19 cellular contexts compared by ENCODE assay signal in genomic region chr6:89575562-89575960, GRCh38.
DNase-seq lines count a peak whose midpoint lies in the region; ATAC-seq, FAIRE-seq and TF ChIP-seq lines count a peak whose summit lies in the region.
"Had no signal": no experiment of that assay in that cellular context is flagged by ENCODE, and none has a peak within 500 bp of the region (broad histone marks: within the 10 kb centered on the region; RNA-seq: fewer than 3 reads in every experiment).

No MANE protein-coding gene starts in this region.

- intact Hi-C loops in GM12878 (cut with micrococcal nuclease; ENCODE audit: unreplicated experiment): no loop called here

- no peak overlapping the region; a peak in 1 of 22 replicates for H3K27ac ChIP-seq in BLaER1 treated with 17β-estradiol and CSF1 and Interleukin-3, amounts not matched to agents 10 nM and 100 nM
- no peak overlapping the region for H3K27ac ChIP-seq in GM12878 (ENCODE audit: control insufficient read depth, insufficient read depth)
- H3K27ac ChIP-seq: A549 had no signal

- SMC1A ChIA-PET in GM12878 (lab: Charles Lee; ENCODE audit: uncharacterized antibody, unreplicated experiment): interaction anchor here (1.2 kb wide), 1 partner anchor 9 kb away, joined by 4 read pairs; no protein-coding TSS in a partner anchor

- DNase-seq in GM12878 (ENCODE audit: low read depth, low spot score) (no peak), cerebellar nuclear complex (lab: John Stamatoyannopoulos, UW) (no peak), NCI-H2029 treated with DMSO at 0.1 percent for 48 hours (lab: John Stamatoyannopoulos, UW) (no peak), amniotic stem cell (lab: John Stamatoyannopoulos, UW) (no peak)
- DNase-seq in stimulated activated naive B cell treated with anti-CD40 and anti-IgM and Interleukin-4, amounts not matched to agents 10 μg/mL and 1 μg/mL and 100 μg/mL, for 72 hours: no peak
- DNase-seq: C1 segment of cervical spinal cord; CD4-positive, alpha-beta T cell; DMS153; DMS79 treated with DMSO at 0.1 percent for 48 hours; EL; HCEC 1CT; HFFc6 had no signal

- POLR2A ChIA-PET in GM12878 (lab: Charles Lee): no interaction called here

- H3K4me1 ChIP-seq in BLaER1 treated with 17β-estradiol and CSF1 and Interleukin-3, amounts not matched to agents 10 nM and 100 nM: peaks cover 0 to 28% (median 16%) of the 10 kb centered on the region in 10 experiments; a peak in 15 of 20 replicates
- peaks cover 11% of the 10 kb centered on the region for H3K4me1 ChIP-seq in GM12878 (ENCODE audit: control insufficient read depth, insufficient read depth, low read length)
- H3K4me1 ChIP-seq: A549 had no signal

- WGBS in GM12878 (ENCODE audit: insufficient coverage, insufficient replicate concordance, low lambda C conversion rate, missing lambda C conversion rate): 75% methylated on average over 2 of the region's 2 CpGs

- no peak overlapping the region for H3K9ac ChIP-seq in BLaER1 treated with 17β-estradiol and CSF1 and Interleukin-3, amounts not matched to agents 10 nM and 100 nM
- no peak overlapping the region for H3K9ac ChIP-seq in GM12878 (ENCODE audit: control insufficient read depth, insufficient read depth, low read length)

- BruUV-seq in GM12878 (replicated peaks; lab: Mats Ljungman, UMichigan): no TSS peak

- TF ChIP-seq RAD21 in GM12878 (IDR thresholded peaks at IDR 0.05; ENCODE audit: insufficient read depth, low read depth, low read length): no peak

- H3K4me3 Mint-ChIP-seq in stimulated activated naive B cell treated with anti-CD40 and anti-IgM and Interleukin-4, amounts not matched to agents 10 μg/mL and 1 μg/mL and 100 μg/mL, for 72 hours: no peak overlapping the region
- H3K4me3 Mint-ChIP-seq: CD4-positive, alpha-beta T cell; HFFc6 had no signal

- no peak overlapping the region; a peak in 1 of 20 replicates for H3K4me3 ChIP-seq in BLaER1 treated with 17β-estradiol and CSF1 and Interleukin-3, amounts not matched to agents 10 nM and 100 nM
- H3K4me3 ChIP-seq in GM12878: no peak overlapping the region
- H3K4me3 ChIP-seq: A549 had no signal

- peaks cover 2 to 5% of the 10 kb centered on the region in 2 donors for H3K36me3 Mint-ChIP-seq in stimulated activated naive B cell treated with anti-CD40 and anti-IgM and Interleukin-4, amounts not matched to agents 10 μg/mL and 1 μg/mL and 100 μg/mL, for 72 hours

- RAD21 ChIA-PET in GM12878 (lab: Charles Lee; ENCODE audit: unreplicated experiment): no interaction called here

- peak; percentile 31 for ATAC-seq in GM21529 (IDR thresholded peaks at IDR 0.05; ENCODE audit: unreplicated experiment)
- ATAC-seq in GM12878: peak; percentile 36; the same call in 1 of the 3 replicates
- ATAC-seq in stimulated activated naive B cell treated with anti-CD40 and anti-IgM and Interleukin-4, amounts not matched to agents 10 μg/mL and 1 μg/mL and 100 μg/mL, for 72 hours (replicated peaks): peak; percentile 39 to 44
- ATAC-seq: A549, HepG2 had no signal

- CTCF ChIA-PET in GM12878 (lab: Yijun Ruan, JAX): no interaction called here

- no peaks in the 10 kb centered on the region for H3K79me2 ChIP-seq in GM12878 (ENCODE audit: control insufficient read depth, insufficient read depth, low read length)

- TF ChIP-seq POLR2A in GM12878 (IDR thresholded peaks at IDR 0.05; ENCODE audit: low read depth, low read length): no peak

- no peak for TF ChIP-seq CTCF in GM12878 (IDR thresholded peaks at IDR 0.05 in 2 of 3, conservative IDR thresholded peaks at IDR 0.05 in 1 of 3; ENCODE audit: control insufficient read depth in 2 of 3, extremely low read depth in 1 of 3, insufficient read depth in 1 of 3, low read depth in 3 of 3, low read length in 3 of 3)

- H3K4me1 Mint-ChIP-seq in stimulated activated naive B cell treated with anti-CD40 and anti-IgM and Interleukin-4, amounts not matched to agents 10 μg/mL and 1 μg/mL and 100 μg/mL, for 72 hours: peaks cover 7 to 17% of the 10 kb centered on the region in 2 donors

- H3K27ac Mint-ChIP-seq in stimulated activated naive B cell treated with anti-CD40 and anti-IgM and Interleukin-4, amounts not matched to agents 10 μg/mL and 1 μg/mL and 100 μg/mL, for 72 hours: no peak overlapping the region
- H3K27ac Mint-ChIP-seq: CD4-positive, alpha-beta T cell; HFFc6 had no signal

- peak overlapping the region in 9 of 11 experiments; percentile 18 to 75 (median 62); a peak in 16 of 22 replicates for H3K4me2 ChIP-seq in BLaER1 treated with 17β-estradiol and CSF1 and Interleukin-3, amounts not matched to agents 10 nM and 100 nM
- no peak overlapping the region for H3K4me2 ChIP-seq in GM12878 (ENCODE audit: control insufficient read depth, insufficient read depth)
- H3K4me2 ChIP-seq: A549 had no signal

- no peak overlapping the region for H2AFZ ChIP-seq in GM12878 (ENCODE audit: control insufficient read depth, low read depth, low read length)

- in situ Hi-C loops in GM12878 (cut with MboI): no loop called here

- FAIRE-seq in GM12878 (lab: Jason Lieb, UNC): no peak
- FAIRE-seq: A549, G401.6, GM12892, HepG2, HTR-8/SVneo had no signal

- no peaks in the 10 kb centered on the region for H4K20me1 ChIP-seq in BLaER1 treated with 17β-estradiol and CSF1 and Interleukin-3, amounts not matched to agents 10 nM and 100 nM
- H4K20me1 ChIP-seq in GM12878 (ENCODE audit: control insufficient read depth, insufficient read depth): no peaks in the 10 kb centered on the region

- H3K27me3 Mint-ChIP-seq in stimulated activated naive B cell treated with anti-CD40 and anti-IgM and Interleukin-4, amounts not matched to agents 10 μg/mL and 1 μg/mL and 100 μg/mL, for 72 hours: peaks cover 0 to 6% of the 10 kb centered on the region in 2 donors
- H3K27me3 Mint-ChIP-seq: CD4-positive, alpha-beta T cell had no signal

- H3K27me3 ChIP-seq in BLaER1 treated with 17β-estradiol and CSF1 and Interleukin-3, amounts not matched to agents 10 nM and 100 nM: no peaks in the 10 kb centered on the region
- no peaks in the 10 kb centered on the region for H3K27me3 ChIP-seq in GM12878 (replicated peaks in 1 of 2; ENCODE audit: control insufficient read depth in 2 of 2, insufficient read depth in 2 of 2, low read length in 1 of 2)

- H3K9me3 ChIP-seq in BLaER1 treated with 17β-estradiol and CSF1 and Interleukin-3, amounts not matched to agents 10 nM and 100 nM (replicated peaks in 1 of 11): no peaks in the 10 kb centered on the region
- no peaks in the 10 kb centered on the region for H3K9me3 ChIP-seq in GM12878 (replicated peaks; ENCODE audit: control insufficient read depth, insufficient read depth, low read length)
- H3K9me3 ChIP-seq: A549 had no signal

- TF ChIP-seq EP300 in GM12878 (IDR thresholded peaks at IDR 0.05; ENCODE audit: borderline replicate concordance in 1 of 2, control insufficient read depth in 1 of 2, low read depth in 2 of 2, low read length in 2 of 2): no peak

- peaks cover 0 to 2% of the 10 kb centered on the region in 2 donors for H3K9me3 Mint-ChIP-seq in stimulated activated naive B cell treated with anti-CD40 and anti-IgM and Interleukin-4, amounts not matched to agents 10 μg/mL and 1 μg/mL and 100 μg/mL, for 72 hours
- H3K9me3 Mint-ChIP-seq: CD4-positive, alpha-beta T cell; HFFc6 had no signal

- no peaks in the 10 kb centered on the region for H3K36me3 ChIP-seq in BLaER1 treated with 17β-estradiol and CSF1 and Interleukin-3, amounts not matched to agents 10 nM and 100 nM
- H3K36me3 ChIP-seq in GM12878 (ENCODE audit: control insufficient read depth in 2 of 2, insufficient read depth in 2 of 2, low read length in 1 of 2): no peaks in the 10 kb centered on the region

TF ChIP-seq in GM12878, 131 proteins besides CTCF, POLR2A, EP300 and RAD21:
- TF ChIP-seq MXI1 (IDR thresholded peaks at IDR 0.05; ENCODE audit: low read depth, low read length) (no peak), SKIL (IDR thresholded peaks at IDR 0.05; ENCODE audit: low read depth, poor library complexity, severe bottlenecking) (no peak), GATAD2B (conservative IDR thresholded peaks at IDR 0.05; ENCODE audit: low read depth) (no peak), CHD1 (IDR thresholded peaks at IDR 0.05; ENCODE audit: low read depth, low read length) (no peak), CHD4 (IDR thresholded peaks at IDR 0.05) (no peak), BACH1 (IDR thresholded peaks at IDR 0.05; ENCODE audit: borderline replicate concordance) (no peak), DPF2 (IDR thresholded peaks at IDR 0.05) (no peak), TCF12 (IDR thresholded peaks at IDR 0.05; ENCODE audit: low read depth, low read length) (no peak), RCOR1 (conservative IDR thresholded peaks at IDR 0.05; ENCODE audit: low read depth, low read length) (no peak), POU2F2 (IDR thresholded peaks at IDR 0.05; ENCODE audit: borderline replicate concordance, low read depth, low read length) (no peak), LARP7 (IDR thresholded peaks at IDR 0.05) (no peak)
TF ChIP-seq in GM12878: peak in this region for 0.
